In genomic region chr12:97940105-97940504, GRCh38 we compare ENCODE assay signal across 22 cellular contexts.
"Had no signal": no experiment of that assay in that cellular context is flagged by ENCODE, and none has a peak within 500 bp of the region (broad histone marks: within the 10 kb centered on the region; RNA-seq: fewer than 3 reads in every experiment).

No MANE protein-coding gene starts in this region.

- H3K4me3 ChIP-seq: MG63, Peyer's patch, SJCRH30 had no signal

- H3K9ac ChIP-seq: KMS-11 had no signal

- DNase-seq: activated CD4-positive, alpha-beta memory T cell treated with anti-CD3 and anti-CD28 coated beads, Interleukin-2, amount 10 ng/mL, durations not matched to agents 7 days and 5 days; activated CD4-positive, alpha-beta T cell treated with anti-CD3 and anti-CD28 coated beads for 36 hours; activated CD4-positive, alpha-beta T cell treated with anti-CD3 and anti-CD28 coated beads, Interleukin-2, amount 50 U/mL, for 1 hour; activated gamma-delta T cell; activated naive CD4-positive, alpha-beta T cell treated with anti-CD3 and anti-CD28 coated beads for 36 hours; activated T-cell treated with anti-CD3 and anti-CD28 coated beads for 4 hours; activated T-cell treated with anti-CD3 and anti-CD28 coated beads, Interleukin-2, amount 50 U/mL, for 48 hours; caudate nucleus; MG63; MV-4-11; NCI-H1092 treated with DMSO at 0.1 percent for 48 hours; NCI-H1417 treated with DMSO at 0.1 percent for 48 hours; NCI-H1694; NCI-H2029; Peyer's patch; Right ventricle myocardium superior; SJCRH30; WERI-Rb-1 had no signal

- H3K9me3 ChIP-seq: MG63, Peyer's patch, SJCRH30 had no signal

- H3K4me2 ChIP-seq: KMS-11 had no signal

- H3K27me3 ChIP-seq: MG63, Peyer's patch, SJCRH30 had no signal

- H3K27ac ChIP-seq: KMS-11, Peyer's patch, RWPE1, SJCRH30, WERI-Rb-1 had no signal

- ATAC-seq: activated CD4-positive, alpha-beta T cell treated with anti-CD3 and anti-CD28 coated beads for 36 hours; activated T-helper 17 cell treated with anti-CD3 and anti-CD28 coated beads, Interleukin-2, amount 50 U/mL, for 72 hours; SK-N-SH treated with all-trans-retinoic acid at 6 μM for 48 hours had no signal

- H3K4me1 ChIP-seq: Peyer's patch, SJCRH30 had no signal

- H3K36me3 ChIP-seq: MG63, Peyer's patch, SJCRH30, WERI-Rb-1 had no signal
